1 cellular context compared by ENCODE assay signal in the genomic region with DNA sequence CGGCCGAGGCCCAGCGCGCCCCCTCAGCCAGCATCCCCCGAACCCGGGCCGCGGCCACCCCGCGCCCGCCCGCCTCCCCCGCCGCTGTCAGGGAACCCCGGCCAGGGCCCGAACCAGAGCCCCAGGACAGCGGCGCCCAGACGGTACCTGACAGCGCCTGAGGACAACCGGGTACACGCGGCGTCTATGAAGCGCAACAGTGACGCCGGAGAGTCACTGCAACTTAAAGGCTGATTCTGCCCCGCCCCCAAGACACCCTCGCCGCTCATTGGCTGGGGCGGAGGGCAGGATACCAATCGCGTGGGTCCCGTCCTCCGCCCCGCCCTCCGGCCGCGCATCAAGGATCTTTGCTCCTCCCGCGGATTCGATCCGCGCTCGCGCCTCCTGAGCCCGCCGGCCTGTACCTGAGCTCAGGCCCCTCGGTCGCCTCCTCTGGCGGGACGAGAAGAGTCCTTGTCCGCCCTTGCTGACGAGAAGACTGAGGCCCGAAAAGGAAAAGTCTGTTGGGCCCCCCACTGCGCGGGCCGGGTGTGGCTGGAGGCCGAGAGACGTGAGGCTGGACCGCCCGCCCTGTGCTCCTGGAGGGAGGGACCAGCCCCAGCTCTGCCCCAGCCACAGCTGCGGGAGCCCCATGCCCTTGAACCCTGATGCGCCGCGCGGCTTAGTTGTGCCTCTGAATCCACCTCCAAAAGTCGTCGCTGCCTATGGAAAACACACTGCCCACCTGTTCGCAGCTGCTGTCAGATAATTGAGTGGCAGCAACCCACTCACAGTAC.
TF ChIP-seq lines count a peak whose summit lies in the region.

A gene (minus strand): TSS at position 198 of the 776 bp plus-strand sequence. CDS start 6,752 bp downstream, outside the sequence.

TF ChIP-seq in HepG2, 621 proteins besides CTCF, POLR2A, EP300 and RAD21 (continued from another document and continues in another):
- TF ChIP-seq, protein P1, sequence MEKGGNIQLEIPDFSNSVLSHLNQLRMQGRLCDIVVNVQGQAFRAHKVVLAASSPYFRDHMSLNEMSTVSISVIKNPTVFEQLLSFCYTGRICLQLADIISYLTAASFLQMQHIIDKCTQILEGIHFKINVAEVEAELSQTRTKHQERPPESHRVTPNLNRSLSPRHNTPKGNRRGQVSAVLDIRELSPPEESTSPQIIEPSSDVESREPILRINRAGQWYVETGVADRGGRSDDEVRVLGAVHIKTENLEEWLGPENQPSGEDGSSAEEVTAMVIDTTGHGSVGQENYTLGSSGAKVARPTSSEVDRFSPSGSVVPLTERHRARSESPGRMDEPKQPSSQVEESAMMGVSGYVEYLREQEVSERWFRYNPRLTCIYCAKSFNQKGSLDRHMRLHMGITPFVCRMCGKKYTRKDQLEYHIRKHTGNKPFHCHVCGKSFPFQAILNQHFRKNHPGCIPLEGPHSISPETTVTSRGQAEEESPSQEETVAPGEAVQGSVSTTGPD (CRISPR knock-in tag; IDR thresholded peaks at IDR 0.05) = no peak
- TF ChIP-seq NFIC (IDR thresholded peaks at IDR 0.05; ENCODE audit: low read length) (no peak), POLR2AphosphoS2 (IDR thresholded peaks at IDR 0.05; ENCODE audit: low read depth, low read length) (peak; percentile 74; the same call in 1 of the 2 replicates), MED1 (CRISPR knock-in tag; IDR thresholded peaks at IDR 0.05) (no peak; the same call in 1 of the 2 replicates), PAWR (CRISPR knock-in tag; IDR thresholded peaks at IDR 0.05; ENCODE audit: borderline replicate concordance) (no peak), ZNF672 (CRISPR knock-in tag; IDR thresholded peaks at IDR 0.05) (no peak), FOXP1 (IDR thresholded peaks at IDR 0.05) (no peak), FOXP1 (CRISPR knock-in tag; IDR thresholded peaks at IDR 0.05) (no peak), ZNF615 (CRISPR knock-in tag; IDR thresholded peaks at IDR 0.05; ENCODE audit: borderline replicate concordance) (no peak), ZNF317 (CRISPR knock-in tag; IDR thresholded peaks at IDR 0.05) (no peak), FOXM1 (CRISPR knock-in tag; IDR thresholded peaks at IDR 0.05) (no peak), PAF1 (CRISPR knock-in tag; IDR thresholded peaks at IDR 0.05) (no peak), CENPT (CRISPR knock-in tag; IDR thresholded peaks at IDR 0.05; ENCODE audit: low read depth) (no peak), TBX3 (IDR thresholded peaks at IDR 0.05; ENCODE audit: borderline replicate concordance) (no peak), HNF4G (IDR thresholded peaks at IDR 0.05; ENCODE audit: borderline replicate concordance, low read depth, low read length) (no peak), HNF4G (CRISPR knock-in tag; IDR thresholded peaks at IDR 0.05; ENCODE audit: borderline replicate concordance, low read depth) (peak; percentile 44; the same call in 1 of the 2 replicates), SIX1 (CRISPR knock-in tag; IDR thresholded peaks at IDR 0.05; ENCODE audit: borderline replicate concordance) (0 out of 2 replicates have a peak, but pooled peaks have one; percentile 9), HNF4A (CRISPR knock-in tag; IDR thresholded peaks at IDR 0.05) (peak; percentile 58), NCOR1 (IDR thresholded peaks at IDR 0.05; ENCODE audit: borderline replicate concordance, low read length) (no peak), NR2F1 (CRISPR knock-in tag; IDR thresholded peaks at IDR 0.05) (no peak), ZNF816 (CRISPR knock-in tag; IDR thresholded peaks at IDR 0.05; ENCODE audit: borderline replicate concordance) (no peak), ZNF768 (CRISPR knock-in tag; IDR thresholded peaks at IDR 0.05) (0 out of 2 replicates have a peak, but pooled peaks have one; percentile 6), FOSL2 (CRISPR knock-in tag; IDR thresholded peaks at IDR 0.05) (peak; percentile 26; the same call in 1 of the 2 replicates), POGZ (CRISPR knock-in tag; IDR thresholded peaks at IDR 0.05) (peak; percentile 75; the same call in 1 of the 2 replicates), ESRRA (CRISPR knock-in tag; IDR thresholded peaks at IDR 0.05; ENCODE audit: low read depth) (peak; percentile 61; the same call in 1 of the 2 replicates), ZNF10 (CRISPR knock-in tag; IDR thresholded peaks at IDR 0.05; ENCODE audit: borderline replicate concordance, low read depth) (no peak), ZNF20 (CRISPR knock-in tag; IDR thresholded peaks at IDR 0.05) (no peak), ZFP36 (IDR thresholded peaks at IDR 0.05; ENCODE audit: borderline replicate concordance, low read depth, low read length, partially characterized antibody) (no peak), GFI1 (CRISPR knock-in tag; IDR thresholded peaks at IDR 0.05; ENCODE audit: borderline replicate concordance) (no peak), ZSCAN31 (CRISPR knock-in tag; IDR thresholded peaks at IDR 0.05; ENCODE audit: low read depth) (no peak), KDM1A (CRISPR knock-in tag; IDR thresholded peaks at IDR 0.05) (no peak), REL (CRISPR knock-in tag; conservative IDR thresholded peaks at IDR 0.05) (no peak), IKZF1 (IDR thresholded peaks at IDR 0.05) (no peak), TCF7 (IDR thresholded peaks at IDR 0.05; ENCODE audit: low read depth) (no peak), ZNF747 (CRISPR knock-in tag; IDR thresholded peaks at IDR 0.05; ENCODE audit: borderline replicate concordance) (peak; percentile 29; the same call in 1 of the 2 replicates), ZNF256 (CRISPR knock-in tag; conservative IDR thresholded peaks at IDR 0.05) (no peak), ZNF773 (CRISPR knock-in tag; IDR thresholded peaks at IDR 0.05; ENCODE audit: borderline replicate concordance) (no peak), XRCC5 (optimal IDR thresholded peaks at IDR 0.05; ENCODE audit: low read length) (peak; percentile 60)
- TF ChIP-seq, protein P2, sequence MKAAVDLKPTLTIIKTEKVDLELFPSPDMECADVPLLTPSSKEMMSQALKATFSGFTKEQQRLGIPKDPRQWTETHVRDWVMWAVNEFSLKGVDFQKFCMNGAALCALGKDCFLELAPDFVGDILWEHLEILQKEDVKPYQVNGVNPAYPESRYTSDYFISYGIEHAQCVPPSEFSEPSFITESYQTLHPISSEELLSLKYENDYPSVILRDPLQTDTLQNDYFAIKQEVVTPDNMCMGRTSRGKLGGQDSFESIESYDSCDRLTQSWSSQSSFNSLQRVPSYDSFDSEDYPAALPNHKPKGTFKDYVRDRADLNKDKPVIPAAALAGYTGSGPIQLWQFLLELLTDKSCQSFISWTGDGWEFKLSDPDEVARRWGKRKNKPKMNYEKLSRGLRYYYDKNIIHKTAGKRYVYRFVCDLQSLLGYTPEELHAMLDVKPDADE (CRISPR knock-in tag; IDR thresholded peaks at IDR 0.05) = no peak
- TF ChIP-seq, protein P3, sequence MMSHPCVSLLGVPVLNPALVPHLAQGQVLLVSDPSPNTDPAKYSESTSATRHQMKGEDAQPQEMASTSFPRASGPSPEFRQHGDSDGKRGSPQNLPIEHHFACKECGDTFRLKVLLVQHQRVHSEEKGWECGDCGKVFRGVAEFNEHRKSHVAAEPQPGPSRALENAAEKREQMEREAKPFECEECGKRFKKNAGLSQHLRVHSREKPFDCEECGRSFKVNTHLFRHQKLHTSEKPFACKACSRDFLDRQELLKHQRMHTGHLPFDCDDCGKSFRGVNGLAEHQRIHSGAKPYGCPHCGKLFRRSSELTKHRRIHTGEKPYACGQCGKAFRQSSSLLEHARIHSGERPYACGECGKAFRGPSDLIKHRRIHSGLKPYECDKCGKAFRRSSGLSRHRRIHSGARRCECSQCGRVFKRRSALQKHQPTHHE (CRISPR knock-in tag; IDR thresholded peaks at IDR 0.05; ENCODE audit: borderline replicate concordance) = peak; percentile 60; the same call in 1 of the 2 replicates
- TF ChIP-seq, protein P4, sequence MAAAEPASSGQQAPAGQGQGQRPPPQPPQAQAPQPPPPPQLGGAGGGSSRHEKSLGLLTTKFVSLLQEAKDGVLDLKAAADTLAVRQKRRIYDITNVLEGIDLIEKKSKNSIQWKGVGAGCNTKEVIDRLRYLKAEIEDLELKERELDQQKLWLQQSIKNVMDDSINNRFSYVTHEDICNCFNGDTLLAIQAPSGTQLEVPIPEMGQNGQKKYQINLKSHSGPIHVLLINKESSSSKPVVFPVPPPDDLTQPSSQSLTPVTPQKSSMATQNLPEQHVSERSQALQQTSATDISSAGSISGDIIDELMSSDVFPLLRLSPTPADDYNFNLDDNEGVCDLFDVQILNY (CRISPR knock-in tag; conservative IDR thresholded peaks at IDR 0.05) = 0 out of 2 replicates have a peak, but pooled peaks have one; percentile 32
- TF ChIP-seq, protein P5, sequence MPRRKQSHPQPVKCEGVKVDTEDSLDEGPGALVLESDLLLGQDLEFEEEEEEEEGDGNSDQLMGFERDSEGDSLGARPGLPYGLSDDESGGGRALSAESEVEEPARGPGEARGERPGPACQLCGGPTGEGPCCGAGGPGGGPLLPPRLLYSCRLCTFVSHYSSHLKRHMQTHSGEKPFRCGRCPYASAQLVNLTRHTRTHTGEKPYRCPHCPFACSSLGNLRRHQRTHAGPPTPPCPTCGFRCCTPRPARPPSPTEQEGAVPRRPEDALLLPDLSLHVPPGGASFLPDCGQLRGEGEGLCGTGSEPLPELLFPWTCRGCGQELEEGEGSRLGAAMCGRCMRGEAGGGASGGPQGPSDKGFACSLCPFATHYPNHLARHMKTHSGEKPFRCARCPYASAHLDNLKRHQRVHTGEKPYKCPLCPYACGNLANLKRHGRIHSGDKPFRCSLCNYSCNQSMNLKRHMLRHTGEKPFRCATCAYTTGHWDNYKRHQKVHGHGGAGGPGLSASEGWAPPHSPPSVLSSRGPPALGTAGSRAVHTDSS (CRISPR knock-in tag; conservative IDR thresholded peaks at IDR 0.05) = no peak
- TF ChIP-seq, protein P6, sequence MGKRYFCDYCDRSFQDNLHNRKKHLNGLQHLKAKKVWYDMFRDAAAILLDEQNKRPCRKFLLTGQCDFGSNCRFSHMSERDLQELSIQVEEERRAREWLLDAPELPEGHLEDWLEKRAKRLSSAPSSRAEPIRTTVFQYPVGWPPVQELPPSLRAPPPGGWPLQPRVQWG (CRISPR knock-in tag; IDR thresholded peaks at IDR 0.05; ENCODE audit: borderline replicate concordance, low read depth) = no peak
- TF ChIP-seq, protein P7, sequence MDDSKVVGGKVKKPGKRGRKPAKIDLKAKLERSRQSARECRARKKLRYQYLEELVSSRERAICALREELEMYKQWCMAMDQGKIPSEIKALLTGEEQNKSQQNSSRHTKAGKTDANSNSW (CRISPR knock-in tag; IDR thresholded peaks at IDR 0.05; ENCODE audit: borderline replicate concordance) = no peak
- TF ChIP-seq, protein P8, sequence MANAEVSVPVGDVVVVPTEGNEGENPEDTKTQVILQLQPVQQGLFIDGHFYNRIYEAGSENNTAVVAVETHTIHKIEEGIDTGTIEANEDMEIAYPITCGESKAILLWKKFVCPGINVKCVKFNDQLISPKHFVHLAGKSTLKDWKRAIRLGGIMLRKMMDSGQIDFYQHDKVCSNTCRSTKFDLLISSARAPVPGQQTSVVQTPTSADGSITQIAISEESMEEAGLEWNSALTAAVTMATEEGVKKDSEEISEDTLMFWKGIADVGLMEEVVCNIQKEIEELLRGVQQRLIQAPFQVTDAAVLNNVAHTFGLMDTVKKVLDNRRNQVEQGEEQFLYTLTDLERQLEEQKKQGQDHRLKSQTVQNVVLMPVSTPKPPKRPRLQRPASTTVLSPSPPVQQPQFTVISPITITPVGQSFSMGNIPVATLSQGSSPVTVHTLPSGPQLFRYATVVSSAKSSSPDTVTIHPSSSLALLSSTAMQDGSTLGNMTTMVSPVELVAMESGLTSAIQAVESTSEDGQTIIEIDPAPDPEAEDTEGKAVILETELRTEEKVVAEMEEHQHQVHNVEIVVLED (CRISPR knock-in tag; IDR thresholded peaks at IDR 0.05; ENCODE audit: borderline replicate concordance) = peak; percentile 14; the same call in 1 of the 2 replicates
- TF ChIP-seq, protein P9, sequence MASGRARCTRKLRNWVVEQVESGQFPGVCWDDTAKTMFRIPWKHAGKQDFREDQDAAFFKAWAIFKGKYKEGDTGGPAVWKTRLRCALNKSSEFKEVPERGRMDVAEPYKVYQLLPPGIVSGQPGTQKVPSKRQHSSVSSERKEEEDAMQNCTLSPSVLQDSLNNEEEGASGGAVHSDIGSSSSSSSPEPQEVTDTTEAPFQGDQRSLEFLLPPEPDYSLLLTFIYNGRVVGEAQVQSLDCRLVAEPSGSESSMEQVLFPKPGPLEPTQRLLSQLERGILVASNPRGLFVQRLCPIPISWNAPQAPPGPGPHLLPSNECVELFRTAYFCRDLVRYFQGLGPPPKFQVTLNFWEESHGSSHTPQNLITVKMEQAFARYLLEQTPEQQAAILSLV (CRISPR knock-in tag; IDR thresholded peaks at IDR 0.05; ENCODE audit: borderline replicate concordance) = no peak; the same call in 1 of the 2 replicates
- TF ChIP-seq, protein P10, sequence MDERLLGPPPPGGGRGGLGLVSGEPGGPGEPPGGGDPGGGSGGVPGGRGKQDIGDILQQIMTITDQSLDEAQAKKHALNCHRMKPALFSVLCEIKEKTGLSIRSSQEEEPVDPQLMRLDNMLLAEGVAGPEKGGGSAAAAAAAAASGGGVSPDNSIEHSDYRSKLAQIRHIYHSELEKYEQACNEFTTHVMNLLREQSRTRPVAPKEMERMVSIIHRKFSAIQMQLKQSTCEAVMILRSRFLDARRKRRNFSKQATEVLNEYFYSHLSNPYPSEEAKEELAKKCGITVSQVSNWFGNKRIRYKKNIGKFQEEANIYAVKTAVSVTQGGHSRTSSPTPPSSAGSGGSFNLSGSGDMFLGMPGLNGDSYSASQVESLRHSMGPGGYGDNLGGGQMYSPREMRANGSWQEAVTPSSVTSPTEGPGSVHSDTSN (CRISPR knock-in tag; IDR thresholded peaks at IDR 0.05) = no peak; the same call in 1 of the 2 replicates
- TF ChIP-seq, protein P11, sequence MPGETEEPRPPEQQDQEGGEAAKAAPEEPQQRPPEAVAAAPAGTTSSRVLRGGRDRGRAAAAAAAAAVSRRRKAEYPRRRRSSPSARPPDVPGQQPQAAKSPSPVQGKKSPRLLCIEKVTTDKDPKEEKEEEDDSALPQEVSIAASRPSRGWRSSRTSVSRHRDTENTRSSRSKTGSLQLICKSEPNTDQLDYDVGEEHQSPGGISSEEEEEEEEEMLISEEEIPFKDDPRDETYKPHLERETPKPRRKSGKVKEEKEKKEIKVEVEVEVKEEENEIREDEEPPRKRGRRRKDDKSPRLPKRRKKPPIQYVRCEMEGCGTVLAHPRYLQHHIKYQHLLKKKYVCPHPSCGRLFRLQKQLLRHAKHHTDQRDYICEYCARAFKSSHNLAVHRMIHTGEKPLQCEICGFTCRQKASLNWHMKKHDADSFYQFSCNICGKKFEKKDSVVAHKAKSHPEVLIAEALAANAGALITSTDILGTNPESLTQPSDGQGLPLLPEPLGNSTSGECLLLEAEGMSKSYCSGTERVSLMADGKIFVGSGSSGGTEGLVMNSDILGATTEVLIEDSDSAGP (CRISPR knock-in tag; IDR thresholded peaks at IDR 0.05; ENCODE audit: borderline replicate concordance) = peak; percentile 73; the same call in 1 of the 2 replicates
- TF ChIP-seq, protein P12, sequence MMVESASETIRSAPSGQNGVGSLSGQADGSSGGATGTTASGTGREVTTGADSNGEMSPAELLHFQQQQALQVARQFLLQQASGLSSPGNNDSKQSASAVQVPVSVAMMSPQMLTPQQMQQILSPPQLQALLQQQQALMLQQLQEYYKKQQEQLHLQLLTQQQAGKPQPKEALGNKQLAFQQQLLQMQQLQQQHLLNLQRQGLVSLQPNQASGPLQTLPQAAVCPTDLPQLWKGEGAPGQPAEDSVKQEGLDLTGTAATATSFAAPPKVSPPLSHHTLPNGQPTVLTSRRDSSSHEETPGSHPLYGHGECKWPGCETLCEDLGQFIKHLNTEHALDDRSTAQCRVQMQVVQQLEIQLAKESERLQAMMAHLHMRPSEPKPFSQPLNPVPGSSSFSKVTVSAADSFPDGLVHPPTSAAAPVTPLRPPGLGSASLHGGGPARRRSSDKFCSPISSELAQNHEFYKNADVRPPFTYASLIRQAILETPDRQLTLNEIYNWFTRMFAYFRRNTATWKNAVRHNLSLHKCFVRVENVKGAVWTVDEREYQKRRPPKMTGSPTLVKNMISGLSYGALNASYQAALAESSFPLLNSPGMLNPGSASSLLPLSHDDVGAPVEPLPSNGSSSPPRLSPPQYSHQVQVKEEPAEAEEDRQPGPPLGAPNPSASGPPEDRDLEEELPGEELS (CRISPR knock-in tag; IDR thresholded peaks at IDR 0.05) = 0 out of 2 replicates have a peak, but pooled peaks have one; percentile 54
